1 cellular context compared by ENCODE assay signal in the genomic region with DNA sequence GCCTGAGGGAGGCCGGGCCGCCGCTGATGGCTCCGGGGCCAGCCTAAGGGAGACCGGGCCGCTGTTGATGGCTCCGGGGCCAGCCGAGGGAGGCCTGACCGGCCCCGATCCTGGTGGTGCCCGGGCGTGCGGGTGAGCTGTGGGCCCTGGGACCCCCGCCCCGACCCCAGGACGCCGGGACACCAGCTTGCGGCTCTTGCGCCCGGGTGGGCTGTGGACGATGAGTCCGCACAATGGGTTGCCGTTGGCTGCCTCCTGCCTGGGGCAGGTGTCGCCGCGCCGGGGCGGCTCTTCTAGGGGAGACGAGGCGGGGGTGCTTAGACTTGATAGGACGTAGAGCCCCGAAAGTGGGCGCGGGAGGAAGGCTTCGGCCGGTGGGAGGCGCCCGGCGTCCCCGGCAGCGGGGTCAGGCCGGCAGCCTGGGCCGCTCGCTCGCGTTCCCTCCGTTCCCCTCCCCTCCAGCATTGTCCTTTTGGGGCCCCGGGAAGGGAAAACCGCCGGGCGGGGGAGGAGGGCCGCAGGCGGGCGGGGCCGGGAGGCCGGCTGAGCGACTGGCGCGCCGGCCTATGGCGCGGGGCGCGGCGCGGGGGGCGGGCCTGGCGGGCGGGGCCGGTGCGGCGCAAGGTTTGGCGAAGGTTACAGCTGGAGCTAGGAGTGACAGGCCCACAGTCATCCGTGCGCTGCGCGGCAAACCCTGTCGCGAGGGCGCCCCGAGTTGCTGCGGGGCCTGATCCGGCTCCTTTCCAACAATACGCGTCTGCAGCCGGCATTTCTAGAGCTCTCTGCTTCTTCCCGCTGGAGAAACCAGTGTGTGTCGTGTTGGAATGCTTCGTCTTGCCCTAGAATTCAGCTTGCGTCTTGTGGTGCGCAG.
TF ChIP-seq lines count a peak whose summit lies in the region.

No MANE protein-coding gene starts in this region.

TF ChIP-seq in GM12878, 131 proteins besides CTCF, POLR2A, EP300 and RAD21 (continued from another document):
- TF ChIP-seq, protein P1, sequence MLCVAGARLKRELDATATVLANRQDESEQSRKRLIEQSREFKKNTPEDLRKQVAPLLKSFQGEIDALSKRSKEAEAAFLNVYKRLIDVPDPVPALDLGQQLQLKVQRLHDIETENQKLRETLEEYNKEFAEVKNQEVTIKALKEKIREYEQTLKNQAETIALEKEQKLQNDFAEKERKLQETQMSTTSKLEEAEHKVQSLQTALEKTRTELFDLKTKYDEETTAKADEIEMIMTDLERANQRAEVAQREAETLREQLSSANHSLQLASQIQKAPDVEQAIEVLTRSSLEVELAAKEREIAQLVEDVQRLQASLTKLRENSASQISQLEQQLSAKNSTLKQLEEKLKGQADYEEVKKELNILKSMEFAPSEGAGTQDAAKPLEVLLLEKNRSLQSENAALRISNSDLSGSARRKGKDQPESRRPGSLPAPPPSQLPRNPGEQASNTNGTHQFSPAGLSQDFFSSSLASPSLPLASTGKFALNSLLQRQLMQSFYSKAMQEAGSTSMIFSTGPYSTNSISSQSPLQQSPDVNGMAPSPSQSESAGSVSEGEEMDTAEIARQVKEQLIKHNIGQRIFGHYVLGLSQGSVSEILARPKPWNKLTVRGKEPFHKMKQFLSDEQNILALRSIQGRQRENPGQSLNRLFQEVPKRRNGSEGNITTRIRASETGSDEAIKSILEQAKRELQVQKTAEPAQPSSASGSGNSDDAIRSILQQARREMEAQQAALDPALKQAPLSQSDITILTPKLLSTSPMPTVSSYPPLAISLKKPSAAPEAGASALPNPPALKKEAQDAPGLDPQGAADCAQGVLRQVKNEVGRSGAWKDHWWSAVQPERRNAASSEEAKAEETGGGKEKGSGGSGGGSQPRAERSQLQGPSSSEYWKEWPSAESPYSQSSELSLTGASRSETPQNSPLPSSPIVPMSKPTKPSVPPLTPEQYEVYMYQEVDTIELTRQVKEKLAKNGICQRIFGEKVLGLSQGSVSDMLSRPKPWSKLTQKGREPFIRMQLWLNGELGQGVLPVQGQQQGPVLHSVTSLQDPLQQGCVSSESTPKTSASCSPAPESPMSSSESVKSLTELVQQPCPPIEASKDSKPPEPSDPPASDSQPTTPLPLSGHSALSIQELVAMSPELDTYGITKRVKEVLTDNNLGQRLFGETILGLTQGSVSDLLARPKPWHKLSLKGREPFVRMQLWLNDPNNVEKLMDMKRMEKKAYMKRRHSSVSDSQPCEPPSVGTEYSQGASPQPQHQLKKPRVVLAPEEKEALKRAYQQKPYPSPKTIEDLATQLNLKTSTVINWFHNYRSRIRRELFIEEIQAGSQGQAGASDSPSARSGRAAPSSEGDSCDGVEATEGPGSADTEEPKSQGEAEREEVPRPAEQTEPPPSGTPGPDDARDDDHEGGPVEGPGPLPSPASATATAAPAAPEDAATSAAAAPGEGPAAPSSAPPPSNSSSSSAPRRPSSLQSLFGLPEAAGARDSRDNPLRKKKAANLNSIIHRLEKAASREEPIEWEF (IDR thresholded peaks at IDR 0.05; ENCODE audit: insufficient replicate concordance, low read depth, low read length) = no peak
- TF ChIP-seq CBX5 (IDR thresholded peaks at IDR 0.05; ENCODE audit: low read depth) = 0 out of 2 replicates have a peak, but pooled peaks have one; percentile 45
- peak; percentile 74; the same call in 1 of the 2 replicates for TF ChIP-seq MXI1 (IDR thresholded peaks at IDR 0.05; ENCODE audit: low read depth, low read length)
- peak; percentile 54 for TF ChIP-seq SP1 (IDR thresholded peaks at IDR 0.05; ENCODE audit: low read depth, low read length)
- TF ChIP-seq, protein P2, sequence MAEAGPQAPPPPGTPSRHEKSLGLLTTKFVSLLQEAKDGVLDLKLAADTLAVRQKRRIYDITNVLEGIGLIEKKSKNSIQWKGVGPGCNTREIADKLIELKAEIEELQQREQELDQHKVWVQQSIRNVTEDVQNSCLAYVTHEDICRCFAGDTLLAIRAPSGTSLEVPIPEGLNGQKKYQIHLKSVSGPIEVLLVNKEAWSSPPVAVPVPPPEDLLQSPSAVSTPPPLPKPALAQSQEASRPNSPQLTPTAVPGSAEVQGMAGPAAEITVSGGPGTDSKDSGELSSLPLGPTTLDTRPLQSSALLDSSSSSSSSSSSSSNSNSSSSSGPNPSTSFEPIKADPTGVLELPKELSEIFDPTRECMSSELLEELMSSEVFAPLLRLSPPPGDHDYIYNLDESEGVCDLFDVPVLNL (IDR thresholded peaks at IDR 0.05; ENCODE audit: low read depth, low read length) = no peak
- TF ChIP-seq BHLHE40 (IDR thresholded peaks at IDR 0.05; ENCODE audit: borderline replicate concordance in 1 of 2, low read depth in 2 of 2, low read length in 1 of 2) = 0 out of 4 replicates have a peak, but pooled peaks of 1 of the 2 experiments have one; percentile 31
- peak; percentile 57 for TF ChIP-seq RELA (IDR thresholded peaks at IDR 0.05; ENCODE audit: borderline replicate concordance, partially characterized antibody)
- TF ChIP-seq PAX8 (IDR thresholded peaks at IDR 0.05) = no peak
- TF ChIP-seq, protein P3, sequence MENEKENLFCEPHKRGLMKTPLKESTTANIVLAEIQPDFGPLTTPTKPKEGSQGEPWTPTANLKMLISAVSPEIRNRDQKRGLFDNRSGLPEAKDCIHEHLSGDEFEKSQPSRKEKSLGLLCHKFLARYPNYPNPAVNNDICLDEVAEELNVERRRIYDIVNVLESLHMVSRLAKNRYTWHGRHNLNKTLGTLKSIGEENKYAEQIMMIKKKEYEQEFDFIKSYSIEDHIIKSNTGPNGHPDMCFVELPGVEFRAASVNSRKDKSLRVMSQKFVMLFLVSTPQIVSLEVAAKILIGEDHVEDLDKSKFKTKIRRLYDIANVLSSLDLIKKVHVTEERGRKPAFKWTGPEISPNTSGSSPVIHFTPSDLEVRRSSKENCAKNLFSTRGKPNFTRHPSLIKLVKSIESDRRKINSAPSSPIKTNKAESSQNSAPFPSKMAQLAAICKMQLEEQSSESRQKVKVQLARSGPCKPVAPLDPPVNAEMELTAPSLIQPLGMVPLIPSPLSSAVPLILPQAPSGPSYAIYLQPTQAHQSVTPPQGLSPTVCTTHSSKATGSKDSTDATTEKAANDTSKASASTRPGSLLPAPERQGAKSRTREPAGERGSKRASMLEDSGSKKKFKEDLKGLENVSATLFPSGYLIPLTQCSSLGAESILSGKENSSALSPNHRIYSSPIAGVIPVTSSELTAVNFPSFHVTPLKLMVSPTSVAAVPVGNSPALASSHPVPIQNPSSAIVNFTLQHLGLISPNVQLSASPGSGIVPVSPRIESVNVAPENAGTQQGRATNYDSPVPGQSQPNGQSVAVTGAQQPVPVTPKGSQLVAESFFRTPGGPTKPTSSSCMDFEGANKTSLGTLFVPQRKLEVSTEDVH (IDR thresholded peaks at IDR 0.05; ENCODE audit: low read depth, partially characterized antibody) = no peak
- no peak for TF ChIP-seq ASH2L (IDR thresholded peaks at IDR 0.05; ENCODE audit: borderline replicate concordance, low read depth)
- TF ChIP-seq CBX3 (IDR thresholded peaks at IDR 0.05; ENCODE audit: borderline replicate concordance, low read depth) = no peak
- TF ChIP-seq MYB (IDR thresholded peaks at IDR 0.05; ENCODE audit: borderline replicate concordance, low read depth, low read length) = no peak
- peak; percentile 71 for TF ChIP-seq IKZF1 (conservative IDR thresholded peaks at IDR 0.05)
- no peak for TF ChIP-seq ZNF274 (IDR thresholded peaks at IDR 0.05; ENCODE audit: insufficient read depth, insufficient read length)
- TF ChIP-seq IKZF2 (IDR thresholded peaks at IDR 0.05) = peak in 1 of 2 experiments; percentile 36; a peak in 2 of 4 replicates
- TF ChIP-seq MEF2A (IDR thresholded peaks at IDR 0.05; ENCODE audit: insufficient read depth, low read depth, low read length) = 0 out of 2 replicates have a peak, but pooled peaks have one; percentile 8
- TF ChIP-seq POU2F2 (IDR thresholded peaks at IDR 0.05; ENCODE audit: borderline replicate concordance, low read depth, low read length) = 0 out of 3 replicates have a peak, but pooled peaks have one; percentile 10
- peak; percentile 77; the same call in 1 of the 2 replicates for TF ChIP-seq TCF12 (IDR thresholded peaks at IDR 0.05; ENCODE audit: low read depth, low read length)
- TF ChIP-seq DPF2 (IDR thresholded peaks at IDR 0.05) = 0 out of 2 replicates have a peak, but pooled peaks have one; percentile 51
- TF ChIP-seq, protein P4, sequence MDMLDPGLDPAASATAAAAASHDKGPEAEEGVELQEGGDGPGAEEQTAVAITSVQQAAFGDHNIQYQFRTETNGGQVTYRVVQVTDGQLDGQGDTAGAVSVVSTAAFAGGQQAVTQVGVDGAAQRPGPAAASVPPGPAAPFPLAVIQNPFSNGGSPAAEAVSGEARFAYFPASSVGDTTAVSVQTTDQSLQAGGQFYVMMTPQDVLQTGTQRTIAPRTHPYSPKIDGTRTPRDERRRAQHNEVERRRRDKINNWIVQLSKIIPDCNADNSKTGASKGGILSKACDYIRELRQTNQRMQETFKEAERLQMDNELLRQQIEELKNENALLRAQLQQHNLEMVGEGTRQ (IDR thresholded peaks at IDR 0.05; ENCODE audit: borderline replicate concordance, low read depth, low read length) = no peak
- no peak for TF ChIP-seq FOXM1 (IDR thresholded peaks at IDR 0.05; ENCODE audit: low read depth, low read length)
- TF ChIP-seq ZSCAN29 (IDR thresholded peaks at IDR 0.05) = no peak
- TF ChIP-seq, protein P5, sequence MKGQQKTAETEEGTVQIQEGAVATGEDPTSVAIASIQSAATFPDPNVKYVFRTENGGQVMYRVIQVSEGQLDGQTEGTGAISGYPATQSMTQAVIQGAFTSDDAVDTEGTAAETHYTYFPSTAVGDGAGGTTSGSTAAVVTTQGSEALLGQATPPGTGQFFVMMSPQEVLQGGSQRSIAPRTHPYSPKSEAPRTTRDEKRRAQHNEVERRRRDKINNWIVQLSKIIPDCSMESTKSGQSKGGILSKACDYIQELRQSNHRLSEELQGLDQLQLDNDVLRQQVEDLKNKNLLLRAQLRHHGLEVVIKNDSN (IDR thresholded peaks at IDR 0.05; ENCODE audit: borderline replicate concordance, extremely low read length, insufficient read depth, low read depth, low read length) = no peak
